Comparison of ENCODE assay signal across 1 cellular context in the genomic region with DNA sequence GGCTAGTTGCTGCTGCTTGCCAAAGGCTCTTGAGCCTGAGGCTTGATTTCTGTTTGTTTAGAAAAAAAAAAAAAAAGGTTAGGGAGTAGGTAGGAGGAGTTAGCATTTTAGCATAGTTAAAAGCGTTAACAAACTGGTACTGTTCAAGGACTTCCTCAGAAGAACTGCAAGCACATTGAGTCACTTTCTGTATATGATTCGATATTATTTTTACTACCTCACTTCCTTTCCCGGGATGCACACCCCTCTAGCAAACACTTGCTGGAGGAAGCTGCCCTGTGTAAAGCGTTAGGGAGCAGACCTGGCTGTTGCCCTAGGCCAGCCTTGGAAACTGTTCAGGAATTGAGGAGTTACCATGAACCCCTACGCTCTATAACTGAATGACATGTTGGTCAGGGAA.
TF ChIP-seq lines count a peak whose summit lies in the region.

No MANE protein-coding gene starts in this region.

TF ChIP-seq in GM12878, 131 proteins besides CTCF, POLR2A, EP300 and RAD21:
- TF ChIP-seq ETV6 (conservative IDR thresholded peaks at IDR 0.05 in 1 of 2, IDR thresholded peaks at IDR 0.05 in 1 of 2; ENCODE audit: borderline replicate concordance in 1 of 2, low read depth in 1 of 2) (peak in 1 of 2 experiments; percentile 51; a peak in 1 of 4 replicates), GABPA (IDR thresholded peaks at IDR 0.05; ENCODE audit: low read depth) (peak; percentile 58), EGR1 (IDR thresholded peaks at IDR 0.05; ENCODE audit: borderline replicate concordance in 1 of 2, low read depth in 2 of 2, low read length in 2 of 2) (no peak), CREB1 (IDR thresholded peaks at IDR 0.05; ENCODE audit: low read depth) (peak; percentile 60; the same call in 1 of the 2 replicates), PAX8 (IDR thresholded peaks at IDR 0.05) (no peak), SPI1 (IDR thresholded peaks at IDR 0.05; ENCODE audit: borderline replicate concordance, insufficient read depth, low read depth, low read length) (peak; percentile 34; the same call in 1 of the 2 replicates), ZNF384 (IDR thresholded peaks at IDR 0.05; ENCODE audit: borderline replicate concordance, low read depth, low read length) (0 out of 2 replicates have a peak, but pooled peaks have one; percentile 33), SRF (IDR thresholded peaks at IDR 0.05; ENCODE audit: low read depth in 2 of 2, low read length in 2 of 2) (no peak), JUNB (IDR thresholded peaks at IDR 0.05) (peak; percentile 69), CREM (IDR thresholded peaks at IDR 0.05; ENCODE audit: low read depth) (peak; percentile 33; the same call in 1 of the 2 replicates)
